In genomic region chr19:2170987-2171348, GRCh38 we compare ENCODE assay signal across 9 cellular contexts. TPM values are rescaled to one million over a fixed set of nuclear protein-coding genes. Genes with fewer than 3 reads are reported as not detected.
DNase-seq lines count a peak whose midpoint lies in the region; ATAC-seq and TF ChIP-seq lines count a peak whose summit lies in the region.
"Had no signal": no experiment of that assay in that cellular context is flagged by ENCODE, and none has a peak within 500 bp of the region (broad histone marks: within the 10 kb centered on the region; RNA-seq: fewer than 3 reads in every experiment).

No MANE protein-coding gene starts in this region.

- H3K27me3 Mint-ChIP-seq in activated B cell treated with CpG ODN at 0.5 μM for 24 hours = no peaks in the 10 kb centered on the region

- H2BK120ac ChIP-seq in mesenchymal stem cell (ENCODE audit: low read depth, low read length) = peak overlapping the region; percentile 39

- no peaks in the 10 kb centered on the region for H3K9me3 ChIP-seq in A673 (ENCODE audit: low read depth, low read length, poor library complexity, severe bottlenecking)
- H3K9me3 ChIP-seq in mesenchymal stem cell (ENCODE audit: control insufficient read depth, low read length) = no peaks in the 10 kb centered on the region
- no peaks in the 10 kb centered on the region for H3K9me3 ChIP-seq in left lung
- H3K9me3 ChIP-seq: mucosa of descending colon had no signal

- H2BK15ac ChIP-seq in mesenchymal stem cell (ENCODE audit: low read depth, poor library complexity, severe bottlenecking) = peak overlapping the region; percentile 26

- POLR2A ChIA-PET in A673 (lab: Charles Lee; ENCODE audit: low non-redundant PET) = no interaction called here
- POLR2A ChIA-PET in activated B cell treated with CpG ODN at 0.5 μM for 24 hours (lab: Charles Lee) = interaction anchor here (0.7 to 2.1 kb wide), 30 partner anchors 8 to 305 kb away, joined by 3 to 22 read pairs (median 4); partner anchors contain the start of genes AP3D1, DOT1L, GADD45B and PLEKHJ1

- no TSS peak for BruUV-seq in A673 (replicated peaks; lab: Mats Ljungman, UMichigan)

- H3K27ac Mint-ChIP-seq in activated B cell treated with CpG ODN at 0.5 μM for 24 hours = peak overlapping the region; percentile 43

- H3K4me2 ChIP-seq in mesenchymal stem cell (ENCODE audit: low read length, poor library complexity, severe bottlenecking) = no peak overlapping the region

- no peak for DNase-seq in A673 (ENCODE audit: low spot score)
- DNase-seq in activated B cell treated with CpG ODN at 0.5 μM for 24 hours = no peak
- DNase-seq in mesenchymal stem cell = no peak
- no peak for DNase-seq in dermis blood vessel endothelial cell
- no peak for DNase-seq in COR-L47 (lab: John Stamatoyannopoulos, UW)
- DNase-seq in left lung = no peak
- DNase-seq in stimulated activated CD4-positive, alpha-beta T cell treated with anti-CD3 and anti-CD28 coated beads, Interleukin-2, amount 100 ng/mL, for 24 hours = no peak

- peak overlapping the region; percentile 76 for H4K8ac ChIP-seq in mesenchymal stem cell (ENCODE audit: low read length)

- no peak overlapping the region for H2AFZ ChIP-seq in mesenchymal stem cell (ENCODE audit: low read depth, low read length)

- H2AK5ac ChIP-seq in mesenchymal stem cell (ENCODE audit: low read length, severe bottlenecking) = peak overlapping the region; percentile 49

- no peak for TF ChIP-seq CTCF in A673 (conservative IDR thresholded peaks at IDR 0.05; ENCODE audit: low read depth, low read length)
- no peak for TF ChIP-seq CTCF in activated B cell treated with CpG ODN at 0.5 μM for 24 hours (IDR thresholded peaks at IDR 0.05)
- no peak for TF ChIP-seq CTCF in left lung (IDR thresholded peaks at IDR 0.05)

- intact Hi-C loops in A673 (cut with micrococcal nuclease; ENCODE audit: unreplicated experiment) (no loop called here), activated B cell treated with CpG ODN at 0.5 μM for 24 hours (cut with micrococcal nuclease) (loop anchor here (1.0 to 5.0 kb wide), 7 partner anchors 12 to 286 kb away; partner anchors contain the start of genes AP3D1, LMNB2, PLEKHJ1 and SF3A2), left lung (cut with DNase I) (no loop called here)

- H3K4me3 Mint-ChIP-seq in activated B cell treated with CpG ODN at 0.5 μM for 24 hours = peak overlapping the region; percentile 72

- H3K4ac ChIP-seq in mesenchymal stem cell (ENCODE audit: low read depth in 1 of 2, low read length in 2 of 2) = peak overlapping the region; percentile 68 to 73

- no peak overlapping the region for H3K23ac ChIP-seq in mesenchymal stem cell (ENCODE audit: low read length in 2 of 2)

- H3K79me1 ChIP-seq in mesenchymal stem cell (replicated peaks; ENCODE audit: low read length, poor library complexity, severe bottlenecking) = no peaks in the 10 kb centered on the region

- no peaks in the 10 kb centered on the region for H3K27me3 ChIP-seq in A673 (replicated peaks; ENCODE audit: insufficient read depth, low read depth, low read length, poor library complexity)
- H3K27me3 ChIP-seq in mesenchymal stem cell (ENCODE audit: control insufficient read depth in 1 of 2, insufficient read depth in 1 of 2, low read length in 2 of 2) = no peaks in the 10 kb centered on the region
- no peaks in the 10 kb centered on the region for H3K27me3 ChIP-seq in left lung

- no peak overlapping the region for H3K14ac ChIP-seq in mesenchymal stem cell (ENCODE audit: low read length in 2 of 2)

- peak overlapping the region; percentile 52 to 85 for H3K18ac ChIP-seq in mesenchymal stem cell (ENCODE audit: low read depth in 1 of 2, low read length in 2 of 2)

- H4K91ac ChIP-seq in mesenchymal stem cell (ENCODE audit: low read length) = peak overlapping the region; percentile 88

- peaks cover 80% of the 10 kb centered on the region for H3K4me1 Mint-ChIP-seq in activated B cell treated with CpG ODN at 0.5 μM for 24 hours

- H2BK5ac ChIP-seq in mesenchymal stem cell (ENCODE audit: low read depth, low read length, poor library complexity, severe bottlenecking) = no peak overlapping the region

- peak overlapping the region; percentile 28 to 91 for H2BK12ac ChIP-seq in mesenchymal stem cell (ENCODE audit: low read length in 2 of 2)

- H3K36me3 Mint-ChIP-seq in activated B cell treated with CpG ODN at 0.5 μM for 24 hours (ENCODE audit: low read depth) = peaks cover 10% of the 10 kb centered on the region

- H3K4me3 ChIP-seq in A673 (ENCODE audit: low read depth, low read length, poor library complexity, severe bottlenecking) (no peak overlapping the region), mesenchymal stem cell (ENCODE audit: insufficient read depth in 1 of 2, low read depth in 1 of 2, low read length in 2 of 2) (no peak overlapping the region), left lung (no peak overlapping the region)
- H3K4me3 ChIP-seq: mucosa of descending colon had no signal

- H3K27ac ChIP-seq in A673 (ENCODE audit: low read depth, low read length, poor library complexity, severe bottlenecking) = peak overlapping the region; percentile 43
- peak overlapping the region; percentile 53 for H3K27ac ChIP-seq in mesenchymal stem cell (ENCODE audit: low read length, poor library complexity, severe bottlenecking)
- peak overlapping the region in 1 of 2 donors; percentile 97 for H3K27ac ChIP-seq in left lung

- peak; percentile 3 for ATAC-seq in GM19397 (IDR thresholded peaks at IDR 0.05; ENCODE audit: unreplicated experiment)
- peak; percentile 11 for ATAC-seq in activated B cell treated with CpG ODN at 0.5 μM for 24 hours (ENCODE audit: low read depth)
- no peak for ATAC-seq in left lung
- ATAC-seq: mucosa of descending colon had no signal

- no peaks in the 10 kb centered on the region for H3K36me3 ChIP-seq in A673 (ENCODE audit: insufficient read depth, low read length, poor library complexity, severe bottlenecking)
- peaks cover 16 to 26% of the 10 kb centered on the region in 2 experiments for H3K36me3 ChIP-seq in mesenchymal stem cell (ENCODE audit: control insufficient read depth in 1 of 2, insufficient read depth in 2 of 2, low read depth in 1 of 2, low read length in 2 of 2)
- H3K36me3 ChIP-seq in left lung = peaks cover 0 to 7% of the 10 kb centered on the region in 2 donors

- peak overlapping the region; percentile 80 for H3K9ac ChIP-seq in mesenchymal stem cell (ENCODE audit: low read length)

- H3K4me1 ChIP-seq in A673 (ENCODE audit: insufficient read depth, low read length, poor library complexity, severe bottlenecking) (peaks cover 38% of the 10 kb centered on the region), mesenchymal stem cell (ENCODE audit: control insufficient read depth, insufficient read depth, low read depth, low read length) (peaks cover 55% of the 10 kb centered on the region), left lung (peaks cover 44 to 86% of the 10 kb centered on the region in 2 donors)

- no peaks in the 10 kb centered on the region for H3K9me3 Mint-ChIP-seq in activated B cell treated with CpG ODN at 0.5 μM for 24 hours

- CTCF ChIA-PET in A673 (lab: Charles Lee) (no interaction called here), activated B cell treated with CpG ODN at 0.5 μM for 24 hours (lab: Charles Lee) (interaction anchor here (1.0 to 2.0 kb wide), 8 partner anchors 11 to 163 kb away, joined by 3 to 8 read pairs (median 3); partner anchors contain the start of genes AP3D1 and PLEKHJ1)

- WGBS in mesenchymal stem cell = 79% methylated on average over 5 of the region's 5 CpGs

RNA-seq across cellular contexts. Expression of gene DOT1L, which starts 7.2 kb away (rescaled TPM):
- total RNA-seq in A673 (2021) (71.2 and 78.8 TPM in 2 replicates), activated B cell treated with CpG ODN at 0.5 μM for 24 hours (55.0 and 65.2 TPM in 2 replicates), dermis blood vessel endothelial cell (5.4 and 8.8 TPM in 2 replicates), left lung (10 to 100 TPM; 28.9 to 43.0 TPM)
- 8.7 TPM for polyA plus RNA-seq in mesenchymal stem cell (2013, experiment 1 of 2)
- 8.0 TPM for polyA plus RNA-seq in mesenchymal stem cell (2013, experiment 2 of 2)

RNA-seq across cellular contexts. Expression of gene AP3D1, which starts 19.6 kb away (rescaled TPM):
- total RNA-seq in A673 (2021) = 148 and 154 TPM in 2 replicates
- 97.2 and 109 TPM in 2 replicates for total RNA-seq in activated B cell treated with CpG ODN at 0.5 μM for 24 hours
- polyA plus RNA-seq in mesenchymal stem cell (2013, experiment 1 of 2) = 99.9 TPM
- 96.6 TPM for polyA plus RNA-seq in mesenchymal stem cell (2013, experiment 2 of 2)
- total RNA-seq in dermis blood vessel endothelial cell = 75.7 and 137 TPM in 2 replicates
- 100 to 1,000 TPM; 109 to 128 TPM for total RNA-seq in left lung
